ENCODE assay signal across 8 cellular contexts in genomic region chr1:217135569-217135915, GRCh38.
DNase-seq lines count a peak whose midpoint lies in the region; ATAC-seq and TF ChIP-seq lines count a peak whose summit lies in the region.

No MANE protein-coding gene starts in this region.

- H2AFZ ChIP-seq in fibroblast of lung (ENCODE audit: low read length), result peak overlapping the region; percentile 59

- H3K27me3 Mint-ChIP-seq in osteocyte (ENCODE audit: unreplicated experiment), result peaks cover 90% of the 10 kb centered on the region
- peaks cover 41 to 47% of the 10 kb centered on the region in 2 donors for H3K27me3 Mint-ChIP-seq in CD4-positive, alpha-beta memory T cell

- no peaks in the 10 kb centered on the region for H3K36me3 Mint-ChIP-seq in osteocyte (ENCODE audit: unreplicated experiment)
- peaks cover 0 to 5% of the 10 kb centered on the region in 2 donors for H3K36me3 Mint-ChIP-seq in CD4-positive, alpha-beta memory T cell
- no peaks in the 10 kb centered on the region for H3K36me3 Mint-ChIP-seq in stimulated activated effector memory CD8-positive, alpha-beta T cell treated with anti-CD3 and anti-CD28 coated beads, Interleukin-12 subunit alpha, Interleukin-12 subunit beta, amount 100 ng/mL, for 72 hours

- peaks cover 42% of the 10 kb centered on the region for H3K4me1 Mint-ChIP-seq in osteocyte (ENCODE audit: unreplicated experiment)
- H3K4me1 Mint-ChIP-seq in CD4-positive, alpha-beta memory T cell, result peaks cover 0 to 5% (median 4%) of the 10 kb centered on the region in 4 donors
- no peaks in the 10 kb centered on the region for H3K4me1 Mint-ChIP-seq in stimulated activated effector memory CD8-positive, alpha-beta T cell treated with anti-CD3 and anti-CD28 coated beads, Interleukin-12 subunit alpha, Interleukin-12 subunit beta, amount 100 ng/mL, for 72 hours

- POLR2A ChIA-PET in CD4-positive, alpha-beta memory T cell (lab: Charles Lee; ENCODE audit: partially characterized antibody), result no interaction called here

- H3K9me3 ChIP-seq in fibroblast of lung (ENCODE audit: control insufficient read depth, insufficient read depth, low read depth, low read length), result no peaks in the 10 kb centered on the region
- H3K9me3 ChIP-seq in CD4-positive, alpha-beta memory T cell (ENCODE audit: control insufficient read depth in 1 of 2, low read length in 2 of 2), result no peaks in the 10 kb centered on the region

- H3K4me2 ChIP-seq in fibroblast of lung (ENCODE audit: extremely low read depth, insufficient read depth, low read length), result peak overlapping the region; percentile 80

- H3K4me3 ChIP-seq in fibroblast of lung (replicated peaks in 1 of 4; ENCODE audit: control extremely low read depth in 1 of 4, insufficient read depth in 1 of 4, low read depth in 3 of 4, low read length in 4 of 4), result peak overlapping the region; percentile 46 to 59 (median 53)
- no peak overlapping the region for H3K4me3 ChIP-seq in CD4-positive, alpha-beta memory T cell (ENCODE audit: low read length in 2 of 2)

- TF ChIP-seq CTCF in fibroblast of lung (conservative IDR thresholded peaks at IDR 0.05 in 1 of 2, IDR thresholded peaks at IDR 0.05 in 1 of 2; ENCODE audit: low read depth in 1 of 2, low read length in 2 of 2) (no peak), osteocyte (IDR thresholded peaks at IDR 0.05) (no peak)

- peaks cover 20% of the 10 kb centered on the region for H3K27me3 ChIP-seq in fibroblast of lung (ENCODE audit: control insufficient read depth, insufficient read depth, low read length)
- H3K27me3 ChIP-seq in CD4-positive, alpha-beta memory T cell (ENCODE audit: insufficient read depth, low read length), result peaks cover 7% of the 10 kb centered on the region

- peak overlapping the region; percentile 83 for H3K4me3 Mint-ChIP-seq in osteocyte (ENCODE audit: unreplicated experiment)
- no peak overlapping the region for H3K4me3 Mint-ChIP-seq in CD4-positive, alpha-beta memory T cell
- H3K4me3 Mint-ChIP-seq in stimulated activated effector memory CD8-positive, alpha-beta T cell treated with anti-CD3 and anti-CD28 coated beads, Interleukin-12 subunit alpha, Interleukin-12 subunit beta, amount 100 ng/mL, for 72 hours, result no peak overlapping the region

- H3K9me3 Mint-ChIP-seq in osteocyte (ENCODE audit: unreplicated experiment), result no peaks in the 10 kb centered on the region
- H3K9me3 Mint-ChIP-seq in CD4-positive, alpha-beta memory T cell, result peaks cover 0 to 39% (median 16%) of the 10 kb centered on the region in 8 donors
- H3K9me3 Mint-ChIP-seq in stimulated activated effector memory CD8-positive, alpha-beta T cell treated with anti-CD3 and anti-CD28 coated beads, Interleukin-12 subunit alpha, Interleukin-12 subunit beta, amount 100 ng/mL, for 72 hours, result peaks cover 3% of the 10 kb centered on the region

- no peak overlapping the region for H3K27ac Mint-ChIP-seq in osteocyte (ENCODE audit: unreplicated experiment)
- H3K27ac Mint-ChIP-seq in CD4-positive, alpha-beta memory T cell, result no peak overlapping the region
- no peak overlapping the region for H3K27ac Mint-ChIP-seq in stimulated activated effector memory CD8-positive, alpha-beta T cell treated with anti-CD3 and anti-CD28 coated beads, Interleukin-12 subunit alpha, Interleukin-12 subunit beta, amount 100 ng/mL, for 72 hours

- H3K79me2 ChIP-seq in fibroblast of lung (ENCODE audit: control insufficient read depth, insufficient read depth, low read length), result no peaks in the 10 kb centered on the region

- no peaks in the 10 kb centered on the region for H4K20me1 ChIP-seq in fibroblast of lung (ENCODE audit: control insufficient read depth, extremely low read depth, insufficient read depth, low read length)

- H3K36me3 ChIP-seq in fibroblast of lung (ENCODE audit: control insufficient read depth, insufficient read depth, low read length), result no peaks in the 10 kb centered on the region
- no peaks in the 10 kb centered on the region for H3K36me3 ChIP-seq in CD4-positive, alpha-beta memory T cell (ENCODE audit: insufficient read depth, low read length)

- CTCF ChIA-PET in CD4-positive, alpha-beta memory T cell (lab: Charles Lee; ENCODE audit: partially characterized antibody), result no interaction called here

- no peak overlapping the region for H3K9ac ChIP-seq in fibroblast of lung (ENCODE audit: insufficient read depth, low read length)

- H3K4me1 ChIP-seq in fibroblast of lung (ENCODE audit: control insufficient read depth, extremely low read depth, insufficient read depth, low read length), result no peaks in the 10 kb centered on the region
- H3K4me1 ChIP-seq in CD4-positive, alpha-beta memory T cell (ENCODE audit: insufficient read depth, low read length), result no peaks in the 10 kb centered on the region

- intact Hi-C loops in CD4-positive, alpha-beta memory T cell (cut with micrococcal nuclease), result no loop called here

- DNase-seq in EL, result peak; percentile 7
- peak; percentile 21 for DNase-seq in NCI-H146 treated with DMSO at 0.1 percent for 48 hours (lab: John Stamatoyannopoulos, UW; ENCODE audit: unreplicated experiment)
- peak; percentile 14 to 31 for DNase-seq in fibroblast of lung (ENCODE audit: low read depth in 2 of 2)
- DNase-seq in osteocyte (ENCODE audit: extremely low spot score, unreplicated experiment), result no peak
- DNase-seq in CD1c-positive myeloid dendritic cell (ENCODE audit: extremely low spot score), result no peak
- no peak for DNase-seq in CD4-positive, alpha-beta memory T cell
- DNase-seq in stimulated activated effector memory CD8-positive, alpha-beta T cell treated with anti-CD3 and anti-CD28 coated beads, Interleukin-12 subunit alpha, Interleukin-12 subunit beta, amount 100 ng/mL, for 72 hours (ENCODE audit: low spot score in 2 of 2), result no peak

- ATAC-seq in HG02970 (IDR thresholded peaks at IDR 0.05; ENCODE audit: low FRiP score, unreplicated experiment), result no peak
- no peak for ATAC-seq in stimulated activated effector memory CD8-positive, alpha-beta T cell treated with anti-CD3 and anti-CD28 coated beads, Interleukin-12 subunit alpha, Interleukin-12 subunit beta, amount 100 ng/mL, for 72 hours

- H3K27ac ChIP-seq in fibroblast of lung (ENCODE audit: insufficient read depth, low read length), result no peak overlapping the region
- H3K27ac ChIP-seq in CD4-positive, alpha-beta memory T cell (ENCODE audit: low read depth, low read length), result no peak overlapping the region

Comparison
In these comparisons a context has a peak if more than half of its experiments do, and no peak if none do; other contexts are left out.
1. DNase-seq: peak in EL (single experiment), NCI-H146 treated with DMSO at 0.1 percent for 48 hours (single experiment) and fibroblast of lung (2 of 2); none in osteocyte (single experiment), CD1c-positive myeloid dendritic cell (single experiment), CD4-positive, alpha-beta memory T cell (0 of 5) and stimulated activated effector memory CD8-positive, alpha-beta T cell treated with anti-CD3 and anti-CD28 coated beads, Interleukin-12 subunit alpha, Interleukin-12 subunit beta, amount 100 ng/mL, for 72 hours (0 of 2).
2. H3K4me3 ChIP-seq: peak in fibroblast of lung (4 of 4); none in CD4-positive, alpha-beta memory T cell (0 of 2).